In genomic region chr22:25680949-25681348, GRCh38 we compare ENCODE assay signal across 24 cellular contexts.
A peak's percentile ranks its signal among the peaks of the same experiment; 100 is the strongest.
DNase-seq lines count a peak whose midpoint lies in the region; ATAC-seq, FAIRE-seq and TF ChIP-seq lines count a peak whose summit lies in the region.
"Had no signal": no experiment of that assay in that cellular context is flagged by ENCODE, and none has a peak within 500 bp of the region (broad histone marks: within the 10 kb centered on the region; RNA-seq: fewer than 3 reads in every experiment).

No MANE protein-coding gene starts in this region.

- intact Hi-C loops in right lobe of liver (cut with DNase I), result no loop called here
- intact Hi-C loops in HepG2 (cut with micrococcal nuclease; ENCODE audit: unreplicated experiment), result no loop called here

- TF ChIP-seq CTCF in right lobe of liver (IDR thresholded peaks at IDR 0.05) (no peak), HepG2 (CRISPR knock-in tag; IDR thresholded peaks at IDR 0.05) (no peak), WTC11 (IDR thresholded peaks at IDR 0.05) (no peak)

- H3K4me1 Mint-ChIP-seq in WTC11, result no peaks in the 10 kb centered on the region
- H3K4me1 Mint-ChIP-seq: GM23338, immature natural killer cell had no signal

- no peaks in the 10 kb centered on the region for H3K79me2 ChIP-seq in HepG2 (ENCODE audit: insufficient read depth, low read length)

- BruUV-seq in HepG2 (replicated peaks; lab: Mats Ljungman, UMichigan), result no TSS peak

- TF ChIP-seq POLR2A in right lobe of liver (IDR thresholded peaks at IDR 0.05) (no peak), HepG2 (IDR thresholded peaks at IDR 0.05; ENCODE audit: insufficient read depth in 1 of 2, low read depth in 2 of 2, low read length in 2 of 2) (no peak)

- POLR2A ChIA-PET in HepG2 (lab: Yijun Ruan, JAX), result no interaction called here
- POLR2A ChIA-PET in WTC11 (lab: Charles Lee), result no interaction called here

- H3K9ac ChIP-seq in HepG2 (ENCODE audit: insufficient read depth, low read depth, low read length), result no peak overlapping the region

- TF ChIP-seq EP300 in HepG2 (IDR thresholded peaks at IDR 0.05; ENCODE audit: low read depth in 2 of 2, low read length in 2 of 2) (no peak), HepG2 (CRISPR knock-in tag; IDR thresholded peaks at IDR 0.05; ENCODE audit: borderline replicate concordance) (no peak)

- H3K9me3 Mint-ChIP-seq in WTC11, result peaks cover 12% of the 10 kb centered on the region; the same call in 1 of the 2 replicates
- H3K9me3 Mint-ChIP-seq: CD8-positive, alpha-beta T cell; GM23338; immature natural killer cell had no signal

- H3K27me3 ChIP-seq in right lobe of liver (no peaks in the 10 kb centered on the region), HepG2 (ENCODE audit: control insufficient read depth in 1 of 2, insufficient read depth in 2 of 2, low read length in 2 of 2) (no peaks in the 10 kb centered on the region)
- H3K27me3 ChIP-seq: MG63, neutrophil, SJSA1 had no signal

- no peak overlapping the region for H2AFZ ChIP-seq in HepG2 (ENCODE audit: low read length)
- H2AFZ ChIP-seq: GM23338 had no signal

- H3K4me1 ChIP-seq in right lobe of liver (no peaks in the 10 kb centered on the region), HepG2 (ENCODE audit: insufficient read depth, low read length) (no peaks in the 10 kb centered on the region)
- H3K4me1 ChIP-seq: SJSA1 had no signal

- no peaks in the 10 kb centered on the region for H3K27me3 Mint-ChIP-seq in WTC11 (ENCODE audit: low read depth)

- CTCF ChIA-PET in HepG2 (lab: Yijun Ruan, JAX; ENCODE audit: low intra/inter-chr PET ratio, low total read pairs), result no interaction called here
- CTCF ChIA-PET in WTC11 (lab: Charles Lee), result no interaction called here

- in situ Hi-C loops in HepG2 (cut with HindIII; ENCODE audit: extremely low pct_ligation_motif_present, low pct_unique_long_range_greater_than_20kb), result no loop called here

- no peak for DNase-seq in right lobe of liver
- no peak for DNase-seq in HepG2 (ENCODE audit: low spot score)
- DNase-seq in WTC11 (ENCODE audit: low spot score), result no peak
- DNase-seq in myocyte (ENCODE audit: low read depth), result peak; percentile 89
- no peak for DNase-seq in mesenteric fat pad (ENCODE audit: low spot score)
- DNase-seq in NCI-H524 treated with DMSO at 0.1 percent for 48 hours (lab: John Stamatoyannopoulos, UW), result no peak
- DNase-seq: activated CD8-positive, alpha-beta memory T cell treated with anti-CD3 and anti-CD28 coated beads for 24 hours; CD8-positive, alpha-beta T cell; dermis blood vessel endothelial cell; DMS153; GDM1; immature natural killer cell; MG63; NCI-H82; OCI-M1; stimulated activated CD8-positive, alpha-beta memory T cell treated with anti-CD3 and anti-CD28 coated beads, Interleukin-4, amount 100 ng/mL, for 48 hours had no signal

- H4K20me1 ChIP-seq in HepG2 (ENCODE audit: insufficient read depth, low read length), result no peaks in the 10 kb centered on the region

- H3K27ac Mint-ChIP-seq in WTC11, result peak overlapping the region; percentile 30; the same call in 1 of the 2 replicates
- H3K27ac Mint-ChIP-seq: CD8-positive, alpha-beta T cell; GM23338; immature natural killer cell had no signal

- H3K4me2 ChIP-seq in HepG2 (ENCODE audit: low read depth, low read length), result no peak overlapping the region
- H3K4me2 ChIP-seq: GM23338 had no signal

- FAIRE-seq in HepG2 (lab: Jason Lieb, UNC), result no peak
- FAIRE-seq: bronchial epithelial cell, endothelial cell of umbilical vein had no signal

- peak in 3 of 4 donors; percentile 25 to 33 (median 25) for ATAC-seq in right lobe of liver
- no peak for ATAC-seq in HepG2
- ATAC-seq in WTC11, result no peak
- no peak for ATAC-seq in GM18519 (IDR thresholded peaks at IDR 0.05; ENCODE audit: low FRiP score, unreplicated experiment)
- ATAC-seq: CD8-positive, alpha-beta T cell; GM23338 had no signal

- H3K36me3 Mint-ChIP-seq in WTC11, result peaks cover 8% of the 10 kb centered on the region
- H3K36me3 Mint-ChIP-seq: CD8-positive, alpha-beta T cell; immature natural killer cell had no signal

- no peaks in the 10 kb centered on the region for H3K36me3 ChIP-seq in right lobe of liver
- H3K36me3 ChIP-seq in HepG2 (replicated peaks in 1 of 2; ENCODE audit: control insufficient read depth in 1 of 2, insufficient read depth in 2 of 2, low read length in 2 of 2), result peaks cover 2 to 6% of the 10 kb centered on the region in 2 experiments; a peak in 2 of 5 replicates
- H3K36me3 ChIP-seq: MG63, neutrophil, SJSA1, thoracic aorta had no signal

- H3K4me3 ChIP-seq in right lobe of liver, result no peak overlapping the region
- H3K4me3 ChIP-seq in HepG2 (replicated peaks in 1 of 3; ENCODE audit: insufficient read depth in 1 of 3, low read depth in 2 of 3, low read length in 3 of 3), result no peak overlapping the region
- H3K4me3 ChIP-seq: GM23338, MG63, SJSA1, thoracic aorta had no signal

- no peaks in the 10 kb centered on the region for H3K9me3 ChIP-seq in right lobe of liver
- H3K9me3 ChIP-seq in HepG2 (ENCODE audit: low read length), result no peaks in the 10 kb centered on the region
- H3K9me3 ChIP-seq: MG63, neutrophil, SJSA1, thoracic aorta had no signal

- H3K27ac ChIP-seq in right lobe of liver (no peak overlapping the region), HepG2 (ENCODE audit: extremely low read length, insufficient read depth, low read length) (no peak overlapping the region)
- H3K27ac ChIP-seq: neutrophil, SJSA1, thoracic aorta, VCaP had no signal

- no peak overlapping the region for H3K4me3 Mint-ChIP-seq in WTC11
- H3K4me3 Mint-ChIP-seq: CD8-positive, alpha-beta T cell; GM23338; immature natural killer cell had no signal

- 72% methylated on average over 5 of the region's 5 CpGs for WGBS in right lobe of liver (ENCODE audit: insufficient coverage, low coverage, low lambda C conversion rate, missing lambda C conversion rate)
- WGBS in HepG2 (ENCODE audit: low lambda C conversion rate), result 98% methylated on average over 5 of the region's 5 CpGs

- no peak for TF ChIP-seq RAD21 in HepG2 (CRISPR knock-in tag; IDR thresholded peaks at IDR 0.05)

TF ChIP-seq in HepG2, 621 proteins besides CTCF, POLR2A, EP300 and RAD21 (continues in another document):
- TF ChIP-seq ZNF749 (CRISPR knock-in tag; IDR thresholded peaks at IDR 0.05; ENCODE audit: borderline replicate concordance), result no peak
- no peak for TF ChIP-seq ZNF772 (CRISPR knock-in tag; IDR thresholded peaks at IDR 0.05)
- no peak for TF ChIP-seq ZNF143 (CRISPR knock-in tag; IDR thresholded peaks at IDR 0.05)
- no peak for TF ChIP-seq SMAD3 (CRISPR knock-in tag; IDR thresholded peaks at IDR 0.05)
- TF ChIP-seq JUNB (CRISPR knock-in tag; IDR thresholded peaks at IDR 0.05; ENCODE audit: borderline replicate concordance), result no peak
- TF ChIP-seq JARID2 (CRISPR knock-in tag; IDR thresholded peaks at IDR 0.05; ENCODE audit: insufficient replicate concordance), result no peak
- TF ChIP-seq, protein P1, sequence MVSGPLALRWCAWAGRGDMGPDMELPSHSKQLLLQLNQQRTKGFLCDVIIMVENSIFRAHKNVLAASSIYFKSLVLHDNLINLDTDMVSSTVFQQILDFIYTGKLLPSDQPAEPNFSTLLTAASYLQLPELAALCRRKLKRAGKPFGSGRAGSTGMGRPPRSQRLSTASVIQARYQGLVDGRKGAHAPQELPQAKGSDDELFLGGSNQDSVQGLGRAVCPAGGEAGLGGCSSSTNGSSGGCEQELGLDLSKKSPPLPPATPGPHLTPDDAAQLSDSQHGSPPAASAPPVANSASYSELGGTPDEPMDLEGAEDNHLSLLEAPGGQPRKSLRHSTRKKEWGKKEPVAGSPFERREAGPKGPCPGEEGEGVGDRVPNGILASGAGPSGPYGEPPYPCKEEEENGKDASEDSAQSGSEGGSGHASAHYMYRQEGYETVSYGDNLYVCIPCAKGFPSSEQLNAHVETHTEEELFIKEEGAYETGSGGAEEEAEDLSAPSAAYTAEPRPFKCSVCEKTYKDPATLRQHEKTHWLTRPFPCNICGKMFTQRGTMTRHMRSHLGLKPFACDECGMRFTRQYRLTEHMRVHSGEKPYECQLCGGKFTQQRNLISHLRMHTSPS (CRISPR knock-in tag; IDR thresholded peaks at IDR 0.05; ENCODE audit: low read depth), result no peak

TF ChIP-seq in WTC11, 78 proteins besides CTCF, POLR2A, EP300 and RAD21:
- TF ChIP-seq SMAD4 (CRISPR knock-in tag; IDR thresholded peaks at IDR 0.05), result no peak

Comparison
In these comparisons a context has a peak if more than half of its experiments do, and no peak if none do; other contexts are left out.
1. ATAC-seq: peak in right lobe of liver (3 of 4); none in HepG2 (single experiment), WTC11 (single experiment) and GM18519 (single experiment).